Comparison of ENCODE assay signal across 1 cellular context in genomic region chr22:42269407-42270177, GRCh38.
TF ChIP-seq lines count a peak whose summit lies in the region.

No MANE protein-coding gene starts in this region.

TF ChIP-seq in HepG2, 621 proteins besides CTCF, POLR2A, EP300 and RAD21 (continued from another document and continues in another):
- no peak for TF ChIP-seq NFAT5 (CRISPR knock-in tag; IDR thresholded peaks at IDR 0.05)
- TF ChIP-seq HMGXB3 (CRISPR knock-in tag; IDR thresholded peaks at IDR 0.05; ENCODE audit: borderline replicate concordance): no peak
- TF ChIP-seq SRSF9 (IDR thresholded peaks at IDR 0.05; ENCODE audit: borderline replicate concordance, insufficient read depth, low read depth, low read length, poor library complexity, severe bottlenecking): no peak
- no peak for TF ChIP-seq STAT5B (CRISPR knock-in tag; IDR thresholded peaks at IDR 0.05)
- TF ChIP-seq ZNF616 (CRISPR knock-in tag; IDR thresholded peaks at IDR 0.05; ENCODE audit: low read depth): no peak
- no peak for TF ChIP-seq HOMEZ (CRISPR knock-in tag; IDR thresholded peaks at IDR 0.05; ENCODE audit: low read depth)
- peak; percentile 68 for TF ChIP-seq POLR2G (IDR thresholded peaks at IDR 0.05; ENCODE audit: low read depth, low read length)
- TF ChIP-seq ZNF552 (CRISPR knock-in tag; IDR thresholded peaks at IDR 0.05; ENCODE audit: borderline replicate concordance): no peak
- no peak for TF ChIP-seq ZNF136 (CRISPR knock-in tag; IDR thresholded peaks at IDR 0.05; ENCODE audit: low read depth)
- TF ChIP-seq RFX5 (IDR thresholded peaks at IDR 0.05; ENCODE audit: low read depth, low read length): no peak
- TF ChIP-seq ZNF660 (CRISPR knock-in tag; IDR thresholded peaks at IDR 0.05; ENCODE audit: borderline replicate concordance, low read depth): no peak
- no peak for TF ChIP-seq ZNF572 (CRISPR knock-in tag; IDR thresholded peaks at IDR 0.05)
- TF ChIP-seq NBN (conservative IDR thresholded peaks at IDR 0.05): no peak
- TF ChIP-seq SNAI1 (CRISPR knock-in tag; IDR thresholded peaks at IDR 0.05; ENCODE audit: borderline replicate concordance): no peak
- TF ChIP-seq HMGA1 (CRISPR knock-in tag; conservative IDR thresholded peaks at IDR 0.05): no peak
- no peak for TF ChIP-seq ZNF33B (CRISPR knock-in tag; IDR thresholded peaks at IDR 0.05)
- no peak for TF ChIP-seq USF2 (IDR thresholded peaks at IDR 0.05; ENCODE audit: low read depth, low read length)
- no peak; the same call in 1 of the 2 replicates for TF ChIP-seq USF2 (CRISPR knock-in tag; IDR thresholded peaks at IDR 0.05; ENCODE audit: borderline replicate concordance)
- TF ChIP-seq HNRNPK (IDR thresholded peaks at IDR 0.05; ENCODE audit: low read depth, low read length, poor library complexity, severe bottlenecking): peak; percentile 49
- TF ChIP-seq ZNF503 (CRISPR knock-in tag; IDR thresholded peaks at IDR 0.05): no peak
- TF ChIP-seq ZNF558 (CRISPR knock-in tag; IDR thresholded peaks at IDR 0.05; ENCODE audit: borderline replicate concordance): peak; percentile 84; the same call in 1 of the 2 replicates
- no peak for TF ChIP-seq MLXIP (CRISPR knock-in tag; IDR thresholded peaks at IDR 0.05; ENCODE audit: borderline replicate concordance)
- TF ChIP-seq ZNF780A (CRISPR knock-in tag; IDR thresholded peaks at IDR 0.05): no peak; the same call in 1 of the 2 replicates
- 0 out of 2 replicates have a peak, but pooled peaks have one; percentile 60 for TF ChIP-seq ZNF670 (CRISPR knock-in tag; IDR thresholded peaks at IDR 0.05; ENCODE audit: borderline replicate concordance)
- no peak for TF ChIP-seq TFE3 (CRISPR knock-in tag; IDR thresholded peaks at IDR 0.05)
- no peak for TF ChIP-seq ZNF253 (CRISPR knock-in tag; IDR thresholded peaks at IDR 0.05; ENCODE audit: borderline replicate concordance)
- TF ChIP-seq ZNF24 (IDR thresholded peaks at IDR 0.05): no peak
- TF ChIP-seq ZNF513 (CRISPR knock-in tag; conservative IDR thresholded peaks at IDR 0.05): no peak
- TF ChIP-seq HBP1 (CRISPR knock-in tag; IDR thresholded peaks at IDR 0.05; ENCODE audit: low read depth): 0 out of 2 replicates have a peak, but pooled peaks have one; percentile 38
- TF ChIP-seq CENPT (CRISPR knock-in tag; IDR thresholded peaks at IDR 0.05; ENCODE audit: low read depth): no peak
- TF ChIP-seq BRCA1 (CRISPR knock-in tag; IDR thresholded peaks at IDR 0.05): no peak
